Comparison of ENCODE assay signal across 8 cellular contexts in the genomic region with DNA sequence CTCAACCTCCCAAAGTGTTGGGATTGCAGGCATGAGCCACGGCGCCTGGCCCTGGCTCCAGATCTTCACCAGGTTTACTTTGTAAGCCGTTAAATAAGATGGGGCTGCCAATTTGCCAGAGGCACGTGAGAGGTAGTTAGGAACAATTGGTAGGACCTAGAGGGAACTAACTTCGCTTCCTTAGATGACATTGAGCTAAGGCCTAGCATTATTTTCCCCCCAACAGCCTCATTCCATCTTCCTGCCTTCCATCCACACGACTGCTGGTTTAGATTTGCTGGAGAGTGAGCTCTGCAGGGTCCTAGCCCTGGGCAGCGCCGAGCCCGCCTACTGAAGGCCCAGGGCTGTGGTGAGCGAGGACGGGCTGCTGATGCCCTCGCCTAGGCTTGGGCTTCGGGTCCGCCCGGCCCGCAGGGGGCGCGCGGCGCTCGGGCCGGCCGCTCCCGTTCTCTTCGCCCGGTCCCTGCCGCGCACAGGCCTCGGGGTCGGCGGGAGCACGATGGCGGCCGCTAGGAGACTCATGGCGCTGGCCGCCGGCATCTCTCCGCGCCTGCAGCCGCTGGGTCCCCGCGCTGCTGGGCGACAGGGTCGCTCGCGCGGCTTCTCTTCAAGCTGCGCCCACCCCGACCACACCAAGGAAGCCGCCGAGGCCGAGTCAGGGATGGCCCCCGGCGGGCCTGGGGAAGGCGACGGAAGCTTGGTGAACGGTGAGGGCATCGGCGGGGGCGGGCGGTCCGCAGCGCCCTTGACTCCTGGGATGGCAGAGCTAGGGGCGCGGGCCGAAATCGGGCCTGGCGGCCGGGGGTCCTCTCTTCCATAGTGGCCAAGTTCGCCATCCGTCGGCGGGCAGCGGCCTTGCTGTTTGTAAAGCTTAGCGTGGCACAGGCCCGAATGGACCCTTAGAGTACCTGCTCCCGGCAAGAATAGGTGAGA. TPM values are rescaled to one million over a fixed set of nuclear protein-coding genes. Genes with fewer than 3 reads are reported as not detected.
DNase-seq lines count a peak whose midpoint lies in the region; ATAC-seq and TF ChIP-seq lines count a peak whose summit lies in the region.

No MANE protein-coding gene starts in this region.

- H3K27ac Mint-ChIP-seq in GM23338 (peak overlapping the region; percentile 87), osteocyte (ENCODE audit: unreplicated experiment) (peak overlapping the region; percentile 86)
- H3K27ac Mint-ChIP-seq in activated naive CD4-positive, alpha-beta T cell treated with anti-CD3 and anti-CD28 coated beads, Interleukin-2, amount 10 ng/mL, durations not matched to agents 7 days and 5 days: peak overlapping the region; percentile 84

- H3K36me3 Mint-ChIP-seq in GM23338 (ENCODE audit: low read depth): peaks cover 56% of the 10 kb centered on the region
- H3K36me3 Mint-ChIP-seq in activated naive CD4-positive, alpha-beta T cell treated with anti-CD3 and anti-CD28 coated beads, Interleukin-2, amount 10 ng/mL, durations not matched to agents 7 days and 5 days: peaks cover 37% of the 10 kb centered on the region
- peaks cover 23% of the 10 kb centered on the region for H3K36me3 Mint-ChIP-seq in osteocyte (ENCODE audit: unreplicated experiment)

- H3K4me3 Mint-ChIP-seq in GM23338 (peak overlapping the region; percentile 96), osteocyte (ENCODE audit: unreplicated experiment) (peak overlapping the region; percentile 85)
- peak overlapping the region; percentile 88 for H3K4me3 Mint-ChIP-seq in activated naive CD4-positive, alpha-beta T cell treated with anti-CD3 and anti-CD28 coated beads, Interleukin-2, amount 10 ng/mL, durations not matched to agents 7 days and 5 days

- H3K27me3 Mint-ChIP-seq in GM23338 (ENCODE audit: insufficient read depth, low read depth, poor library complexity): peaks cover 7% of the 10 kb centered on the region
- no peaks in the 10 kb centered on the region for H3K27me3 Mint-ChIP-seq in activated naive CD4-positive, alpha-beta T cell treated with anti-CD3 and anti-CD28 coated beads, Interleukin-2, amount 10 ng/mL, durations not matched to agents 7 days and 5 days
- no peaks in the 10 kb centered on the region for H3K27me3 Mint-ChIP-seq in osteocyte (ENCODE audit: unreplicated experiment)

- H3K9me3 ChIP-seq in SJSA1 (replicated peaks): no peaks in the 10 kb centered on the region
- no peaks in the 10 kb centered on the region for H3K9me3 ChIP-seq in thymus (ENCODE audit: control insufficient read depth)

- peak overlapping the region; percentile 100 for H3K4me2 ChIP-seq in GM23338

- peak overlapping the region; percentile 87 for H3K4me3 ChIP-seq in GM23338
- peak overlapping the region; percentile 96 for H3K4me3 ChIP-seq in SJSA1
- peak overlapping the region; percentile 81 for H3K4me3 ChIP-seq in thymus (ENCODE audit: low read length)

- DNase-seq in GF-D8 (lab: John Stamatoyannopoulos, UW) (peak; percentile 53), GM23338 (ENCODE audit: low spot score) (peak; percentile 93), LHCN-M2 (ENCODE audit: low read depth) (peak; percentile 84), SJSA1 (ENCODE audit: low read depth in 1 of 2, low spot score in 2 of 2) (peak; percentile 76 to 79), glomerular visceral epithelial cell (ENCODE audit: extremely low spot score) (peak; percentile 87), osteocyte (ENCODE audit: extremely low spot score, unreplicated experiment) (peak; percentile 95)
- peak; percentile 80 for DNase-seq in activated naive CD4-positive, alpha-beta T cell treated with anti-CD3 and anti-CD28 coated beads, Interleukin-2, amount 10 ng/mL, durations not matched to agents 7 days and 5 days

- H3K27me3 ChIP-seq in GM23338 (ENCODE audit: insufficient read depth) (no peaks in the 10 kb centered on the region), SJSA1 (replicated peaks) (no peaks in the 10 kb centered on the region), thymus (ENCODE audit: control insufficient read depth, insufficient read depth) (no peaks in the 10 kb centered on the region)

- peaks cover 29% of the 10 kb centered on the region for H3K36me3 ChIP-seq in GM23338 (ENCODE audit: insufficient read depth)
- H3K36me3 ChIP-seq in SJSA1: peaks cover 46% of the 10 kb centered on the region
- H3K36me3 ChIP-seq in thymus (ENCODE audit: control insufficient read depth, insufficient read depth): peaks cover 36% of the 10 kb centered on the region

- ATAC-seq in GM23338: peak; percentile 98

- peak overlapping the region; percentile 88 for H3K27ac ChIP-seq in GM23338 (ENCODE audit: low read depth)
- peak overlapping the region; percentile 69 for H3K27ac ChIP-seq in SJSA1
- H3K27ac ChIP-seq in thymus (ENCODE audit: low read depth): peak overlapping the region; percentile 54

- H3K4me1 Mint-ChIP-seq in GM23338: peaks cover 15% of the 10 kb centered on the region
- peaks cover 41% of the 10 kb centered on the region for H3K4me1 Mint-ChIP-seq in activated naive CD4-positive, alpha-beta T cell treated with anti-CD3 and anti-CD28 coated beads, Interleukin-2, amount 10 ng/mL, durations not matched to agents 7 days and 5 days
- peaks cover 24% of the 10 kb centered on the region for H3K4me1 Mint-ChIP-seq in osteocyte (ENCODE audit: unreplicated experiment)

- peaks cover 28% of the 10 kb centered on the region for H3K79me2 ChIP-seq in GM23338 (replicated peaks; ENCODE audit: insufficient read depth)

- H3K4me1 ChIP-seq in GM23338 (ENCODE audit: insufficient read depth) (peaks cover 12% of the 10 kb centered on the region), SJSA1 (replicated peaks) (peaks cover 20% of the 10 kb centered on the region), thymus (ENCODE audit: control insufficient read depth, insufficient read depth, low read length) (peaks cover 8% of the 10 kb centered on the region)

- H3K9me3 Mint-ChIP-seq in GM23338 (no peaks in the 10 kb centered on the region; the same call in 2 of the 3 replicates), osteocyte (ENCODE audit: unreplicated experiment) (no peaks in the 10 kb centered on the region)
- H3K9me3 Mint-ChIP-seq in activated naive CD4-positive, alpha-beta T cell treated with anti-CD3 and anti-CD28 coated beads, Interleukin-2, amount 10 ng/mL, durations not matched to agents 7 days and 5 days: no peaks in the 10 kb centered on the region

- CTCF ChIA-PET in activated naive CD4-positive, alpha-beta T cell treated with anti-CD3 and anti-CD28 coated beads, Interleukin-2, amount 10 ng/mL, durations not matched to agents 7 days and 5 days (lab: Charles Lee): interaction anchor here (0.6 to 4.0 kb wide), 19 partner anchors 9 to 403 kb away, joined by 3 to 23 read pairs (median 4); a partner anchor contains a TSS

- H2AFZ ChIP-seq in GM23338: peak overlapping the region; percentile 97

- peaks cover 19% of the 10 kb centered on the region; the same call in 1 of the 2 replicates for H3F3A ChIP-seq in GM23338 (replicated peaks; ENCODE audit: low read depth)

- H3K9me2 ChIP-seq in GM23338 (ENCODE audit: insufficient read depth): no peaks in the 10 kb centered on the region

- peak; percentile 61 to 84 for TF ChIP-seq CTCF in GM23338 (conservative IDR thresholded peaks at IDR 0.05; ENCODE audit: low read depth in 2 of 2)
- peak; percentile 93 for TF ChIP-seq CTCF in osteocyte (IDR thresholded peaks at IDR 0.05)

- WGBS in thymus: 6% methylated on average over 77 of the region's 77 CpGs

- peaks cover 28% of the 10 kb centered on the region for H4K20me1 ChIP-seq in GM23338 (replicated peaks; ENCODE audit: insufficient read depth)

TF ChIP-seq in GM23338, 12 proteins besides CTCF, POLR2A, EP300 and RAD21 (continues in another document):
- TF ChIP-seq POLR2AphosphoS5 (IDR thresholded peaks at IDR 0.05; ENCODE audit: low read depth) (peak; percentile 77), EZH2 (IDR thresholded peaks at IDR 0.05; ENCODE audit: low read depth, unreplicated experiment) (no peak), EZH2phosphoT487 (IDR thresholded peaks at IDR 0.05; ENCODE audit: unreplicated experiment) (no peak)
- TF ChIP-seq, protein P1, sequence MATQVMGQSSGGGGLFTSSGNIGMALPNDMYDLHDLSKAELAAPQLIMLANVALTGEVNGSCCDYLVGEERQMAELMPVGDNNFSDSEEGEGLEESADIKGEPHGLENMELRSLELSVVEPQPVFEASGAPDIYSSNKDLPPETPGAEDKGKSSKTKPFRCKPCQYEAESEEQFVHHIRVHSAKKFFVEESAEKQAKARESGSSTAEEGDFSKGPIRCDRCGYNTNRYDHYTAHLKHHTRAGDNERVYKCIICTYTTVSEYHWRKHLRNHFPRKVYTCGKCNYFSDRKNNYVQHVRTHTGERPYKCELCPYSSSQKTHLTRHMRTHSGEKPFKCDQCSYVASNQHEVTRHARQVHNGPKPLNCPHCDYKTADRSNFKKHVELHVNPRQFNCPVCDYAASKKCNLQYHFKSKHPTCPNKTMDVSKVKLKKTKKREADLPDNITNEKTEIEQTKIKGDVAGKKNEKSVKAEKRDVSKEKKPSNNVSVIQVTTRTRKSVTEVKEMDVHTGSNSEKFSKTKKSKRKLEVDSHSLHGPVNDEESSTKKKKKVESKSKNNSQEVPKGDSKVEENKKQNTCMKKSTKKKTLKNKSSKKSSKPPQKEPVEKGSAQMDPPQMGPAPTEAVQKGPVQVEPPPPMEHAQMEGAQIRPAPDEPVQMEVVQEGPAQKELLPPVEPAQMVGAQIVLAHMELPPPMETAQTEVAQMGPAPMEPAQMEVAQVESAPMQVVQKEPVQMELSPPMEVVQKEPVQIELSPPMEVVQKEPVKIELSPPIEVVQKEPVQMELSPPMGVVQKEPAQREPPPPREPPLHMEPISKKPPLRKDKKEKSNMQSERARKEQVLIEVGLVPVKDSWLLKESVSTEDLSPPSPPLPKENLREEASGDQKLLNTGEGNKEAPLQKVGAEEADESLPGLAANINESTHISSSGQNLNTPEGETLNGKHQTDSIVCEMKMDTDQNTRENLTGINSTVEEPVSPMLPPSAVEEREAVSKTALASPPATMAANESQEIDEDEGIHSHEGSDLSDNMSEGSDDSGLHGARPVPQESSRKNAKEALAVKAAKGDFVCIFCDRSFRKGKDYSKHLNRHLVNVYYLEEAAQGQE (IDR thresholded peaks at IDR 0.05; ENCODE audit: unreplicated experiment): no peak

RNA-seq across cellular contexts. Expression of a gene that starts 21.9 kb away (rescaled TPM):
- total RNA-seq in GM23338 (2014; rRNA removed; shearing (Covaris generic)): 113 and 125 TPM in 2 replicates
- polyA plus RNA-seq in GM23338 (2016; fragmentation: Nextera tagmentation; extraction: Ambion mirVana) (47.5 and 52.8 TPM in 2 replicates), thymus (45.1 TPM)
- total RNA-seq in LHCN-M2 (2014; rRNA removed) (83.9 and 96.3 TPM in 2 replicates), osteocyte (78.9 and 83.5 TPM in 2 replicates)
- 40.4 TPM for polyA plus RNA-seq in LHCN-M2 (2012)
- 45.0 and 70.6 TPM in 2 replicates for total RNA-seq in SJSA1 (2014; rRNA removed; shearing (Covaris generic))

RNA-seq across cellular contexts. Expression of a gene that starts 43.1 kb away (rescaled TPM):
- total RNA-seq in GM23338 (2014; rRNA removed; shearing (Covaris generic)): 151 and 171 TPM in 2 replicates
- polyA plus RNA-seq in GM23338 (2016; fragmentation: Nextera tagmentation; extraction: Ambion mirVana): 93.7 and 105 TPM in 2 replicates
- 41.4 and 44.9 TPM in 2 replicates for total RNA-seq in LHCN-M2 (2014; rRNA removed)
- polyA plus RNA-seq in LHCN-M2 (2012): 27.5 TPM
- total RNA-seq in SJSA1 (2014; rRNA removed; shearing (Covaris generic)): 34.6 and 37.9 TPM in 2 replicates
- 99.6 and 113 TPM in 2 replicates for total RNA-seq in osteocyte
- 19.9 TPM for polyA plus RNA-seq in thymus

Comparison
In these comparisons a context has a peak if more than half of its experiments do, and no peak if none do; other contexts are left out.
1. Peak in every context shown above with its lines: DNase-seq, ATAC-seq, H3K4me3 ChIP-seq and H3K27ac ChIP-seq.